In the genomic region with DNA sequence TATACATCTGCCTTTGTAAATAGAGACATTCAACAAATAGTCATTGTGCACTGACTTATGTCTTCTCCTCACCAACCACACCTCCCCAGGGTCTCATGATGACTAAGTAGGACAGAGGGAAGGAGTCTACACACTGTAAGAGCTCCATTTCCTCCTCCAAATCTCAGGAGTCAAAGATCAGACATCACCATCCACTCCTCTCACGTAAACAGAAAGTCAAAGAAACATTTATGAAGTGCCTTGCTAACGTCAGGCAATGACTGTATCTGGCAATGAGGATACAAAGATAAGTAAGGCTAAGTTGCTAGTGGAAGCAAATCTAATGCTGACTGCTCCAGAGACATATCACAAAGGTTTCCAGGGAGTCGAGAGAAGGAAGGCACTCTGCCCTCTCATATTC, we compare ENCODE assay signal across 18 cellular contexts.
DNase-seq lines count a peak whose midpoint lies in the region; ATAC-seq, FAIRE-seq and TF ChIP-seq lines count a peak whose summit lies in the region.
"Had no signal": no experiment of that assay in that cellular context is flagged by ENCODE, and none has a peak within 500 bp of the region (broad histone marks: within the 10 kb centered on the region; RNA-seq: fewer than 3 reads in every experiment).

No MANE protein-coding gene starts in this region.

- H3K36me3 Mint-ChIP-seq in T-helper 2 cell treated with Interferon-gamma antibody and Interleukin-4, amounts not matched to agents 5 μg/mL and 100 μg/mL, for 36 hours (ENCODE audit: low read depth), result no peaks in the 10 kb centered on the region
- H3K36me3 Mint-ChIP-seq: IgD-negative memory B cell had no signal

- H3K36me3 ChIP-seq in pancreas, result no peaks in the 10 kb centered on the region

- no peak overlapping the region for H3K27ac ChIP-seq in pancreas

- no peaks in the 10 kb centered on the region for H3K9me3 Mint-ChIP-seq in T-helper 2 cell treated with Interferon-gamma antibody and Interleukin-4, amounts not matched to agents 5 μg/mL and 100 μg/mL, for 36 hours
- H3K9me3 Mint-ChIP-seq: CD4-positive, alpha-beta T cell; IgD-negative memory B cell had no signal

- FAIRE-seq in GM19239 (lab: Jason Lieb, UNC), result peak; percentile 83
- FAIRE-seq in pancreas (lab: Jason Lieb, UNC), result peak; percentile 60
- FAIRE-seq: TTC549 had no signal

- no peak overlapping the region for H3K27ac Mint-ChIP-seq in T-helper 2 cell treated with Interferon-gamma antibody and Interleukin-4, amounts not matched to agents 5 μg/mL and 100 μg/mL, for 36 hours
- H3K27ac Mint-ChIP-seq: CD4-positive, alpha-beta T cell; IgD-negative memory B cell had no signal

- no peaks in the 10 kb centered on the region for H3K4me1 ChIP-seq in pancreas

- intact Hi-C loops in pancreas (cut with DNase I), result loop anchor here in 1 of 3 donors (10.0 kb wide), 1 partner anchor 88 kb away; a partner anchor contains a TSS

- no peak overlapping the region for H3K4me3 ChIP-seq in fibroblast of pulmonary artery (replicated peaks; ENCODE audit: low read depth, low read length)
- no peak overlapping the region for H3K4me3 ChIP-seq in pancreas

- no peaks in the 10 kb centered on the region for H3K27me3 ChIP-seq in pancreas

- no peaks in the 10 kb centered on the region for H3K27me3 Mint-ChIP-seq in T-helper 2 cell treated with Interferon-gamma antibody and Interleukin-4, amounts not matched to agents 5 μg/mL and 100 μg/mL, for 36 hours (ENCODE audit: low read depth)
- H3K27me3 Mint-ChIP-seq: CD4-positive, alpha-beta T cell; IgD-negative memory B cell had no signal

- ATAC-seq in pancreas, result peak in 2 of 4 donors; percentile 32 to 43
- ATAC-seq: stimulated activated naive CD8-positive, alpha-beta T cell treated with anti-CD3 and anti-CD28 coated beads, Interleukin-15, Interleukin-2, amounts not matched to agents 100 U/mL and 50 U/mL, for 24 hours had no signal

- TF ChIP-seq CTCF in fibroblast of pulmonary artery (IDR thresholded peaks at IDR 0.05; ENCODE audit: low read length, missing control alignments), result no peak
- no peak for TF ChIP-seq CTCF in pancreas (IDR thresholded peaks at IDR 0.05)

- no peak overlapping the region for H3K4me3 Mint-ChIP-seq in T-helper 2 cell treated with Interferon-gamma antibody and Interleukin-4, amounts not matched to agents 5 μg/mL and 100 μg/mL, for 36 hours
- H3K4me3 Mint-ChIP-seq: CD4-positive, alpha-beta T cell; IgD-negative memory B cell had no signal

- H3K4me1 Mint-ChIP-seq in T-helper 2 cell treated with Interferon-gamma antibody and Interleukin-4, amounts not matched to agents 5 μg/mL and 100 μg/mL, for 36 hours (ENCODE audit: low read depth), result peaks cover 7% of the 10 kb centered on the region

- no peaks in the 10 kb centered on the region for H3K9me3 ChIP-seq in pancreas

- DNase-seq in GM19239 (ENCODE audit: insufficient read length, low spot score), result no peak
- peak; percentile 13 for DNase-seq in OCI-M1 (lab: John Stamatoyannopoulos, UW)
- peak; percentile 89 for DNase-seq in fibroblast of pulmonary artery (ENCODE audit: low read depth)
- DNase-seq in pancreas, result no peak
- no peak for DNase-seq in nucleus accumbens (lab: John Stamatoyannopoulos, UW)
- no peak for DNase-seq in NCI-H510A (lab: John Stamatoyannopoulos, UW)
- DNase-seq in NCI-H774 (lab: John Stamatoyannopoulos, UW), result no peak
- no peak for DNase-seq in T-helper 2 cell treated with Interferon-gamma antibody and Interleukin-4, amounts not matched to agents 5 μg/mL and 100 μg/mL, for 36 hours (ENCODE audit: low spot score)
- DNase-seq: activated naive CD4-positive, alpha-beta T cell treated with anti-CD3 and anti-CD28 coated beads, Interleukin-2, amount 50 U/mL, for 16 hours; CD4-positive, alpha-beta T cell; cerebellar nuclear complex; erythroblast; GF-D8; NCI-H1417 treated with DMSO at 0.1 percent for 48 hours; NCI-H69; stimulated activated naive CD8-positive, alpha-beta T cell treated with anti-CD3 and anti-CD28 coated beads, Interleukin-15, Interleukin-2, amounts not matched to agents 100 U/mL and 50 U/mL, for 24 hours had no signal

- WGBS in pancreas, 2 donors, result 87 to 90% methylated on average over 3 of the region's 3 CpGs

Comparison
In these comparisons a context has a peak if more than half of its experiments do, and no peak if none do; other contexts are left out.
1. DNase-seq: peak in OCI-M1 (single experiment) and fibroblast of pulmonary artery (single experiment); none in GM19239 (single experiment), pancreas (0 of 6), nucleus accumbens (0 of 56), NCI-H510A (single experiment), NCI-H774 (single experiment) and T-helper 2 cell treated with Interferon-gamma antibody and Interleukin-4, amounts not matched to agents 5 μg/mL and 100 μg/mL, for 36 hours (single experiment).